Comparison of ENCODE assay signal across 10 cellular contexts in genomic region chr13:93418398-93418797, GRCh38.
"Had no signal": no experiment of that assay in that cellular context is flagged by ENCODE, and none has a peak within 500 bp of the region (broad histone marks: within the 10 kb centered on the region; RNA-seq: fewer than 3 reads in every experiment).

No MANE protein-coding gene starts in this region.

- H3K36me3 ChIP-seq: HAP-1 had no signal

- ATAC-seq: HCT116 had no signal

- H3K27ac Mint-ChIP-seq: HFFc6 had no signal

- H3K9me3 Mint-ChIP-seq: HFFc6 had no signal

- H2AFZ ChIP-seq: GM23248 had no signal

- H3K4me2 ChIP-seq: KMS-11 had no signal

- H3K4me3 Mint-ChIP-seq: HFFc6 had no signal

- H3K27ac ChIP-seq: GM23248, KMS-11 had no signal

- H3K9me3 ChIP-seq: HAP-1 had no signal

- H3K9ac ChIP-seq: GM23248, KMS-11 had no signal

- H3K4me3 ChIP-seq: GM23248, HAP-1 had no signal

- DNase-seq: GM23248, H7, HFFc6, IMR-90, KBM-7 had no signal

- FAIRE-seq: H1, HTR-8/SVneo had no signal
